Comparison of ENCODE assay signal across 1 cellular context in the genomic region with DNA sequence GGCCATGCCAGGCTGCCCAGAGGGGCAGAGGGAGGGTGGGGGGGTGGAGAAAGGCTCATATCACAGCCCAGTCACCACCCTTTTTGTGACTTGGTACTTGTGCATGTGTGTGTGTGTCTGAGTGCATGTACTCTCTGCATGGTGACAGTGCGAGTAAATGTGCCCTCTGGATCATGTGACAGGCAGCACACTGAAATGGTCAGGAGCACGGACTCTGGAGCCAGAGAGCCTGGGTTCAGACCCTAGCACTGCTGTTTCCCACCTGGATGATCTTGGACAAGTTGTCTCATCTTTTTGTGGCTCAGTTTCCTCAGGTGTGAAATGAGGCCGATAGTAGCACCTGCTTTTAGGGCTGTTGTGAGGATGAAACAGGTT.
TF ChIP-seq lines count a peak whose summit lies in the region.

No MANE protein-coding gene starts in this region.

TF ChIP-seq in IMR-90, 13 proteins besides CTCF, POLR2A, EP300 and RAD21:
- TF ChIP-seq FOS (IDR thresholded peaks at IDR 0.05; ENCODE audit: low read depth, low read length), result no peak
- TF ChIP-seq, protein P1, sequence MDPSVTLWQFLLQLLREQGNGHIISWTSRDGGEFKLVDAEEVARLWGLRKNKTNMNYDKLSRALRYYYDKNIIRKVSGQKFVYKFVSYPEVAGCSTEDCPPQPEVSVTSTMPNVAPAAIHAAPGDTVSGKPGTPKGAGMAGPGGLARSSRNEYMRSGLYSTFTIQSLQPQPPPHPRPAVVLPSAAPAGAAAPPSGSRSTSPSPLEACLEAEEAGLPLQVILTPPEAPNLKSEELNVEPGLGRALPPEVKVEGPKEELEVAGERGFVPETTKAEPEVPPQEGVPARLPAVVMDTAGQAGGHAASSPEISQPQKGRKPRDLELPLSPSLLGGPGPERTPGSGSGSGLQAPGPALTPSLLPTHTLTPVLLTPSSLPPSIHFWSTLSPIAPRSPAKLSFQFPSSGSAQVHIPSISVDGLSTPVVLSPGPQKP (IDR thresholded peaks at IDR 0.05; ENCODE audit: borderline replicate concordance, low read depth, low read length), result no peak
- TF ChIP-seq, protein P2, sequence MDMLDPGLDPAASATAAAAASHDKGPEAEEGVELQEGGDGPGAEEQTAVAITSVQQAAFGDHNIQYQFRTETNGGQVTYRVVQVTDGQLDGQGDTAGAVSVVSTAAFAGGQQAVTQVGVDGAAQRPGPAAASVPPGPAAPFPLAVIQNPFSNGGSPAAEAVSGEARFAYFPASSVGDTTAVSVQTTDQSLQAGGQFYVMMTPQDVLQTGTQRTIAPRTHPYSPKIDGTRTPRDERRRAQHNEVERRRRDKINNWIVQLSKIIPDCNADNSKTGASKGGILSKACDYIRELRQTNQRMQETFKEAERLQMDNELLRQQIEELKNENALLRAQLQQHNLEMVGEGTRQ (IDR thresholded peaks at IDR 0.05; ENCODE audit: low read depth, low read length), result no peak; the same call in 1 of the 2 replicates
- no peak for TF ChIP-seq CHD1 (IDR thresholded peaks at IDR 0.05; ENCODE audit: low read depth, low read length)
- TF ChIP-seq SMC3 (IDR thresholded peaks at IDR 0.05; ENCODE audit: low read depth, low read length), result no peak
- no peak for TF ChIP-seq RFX5 (IDR thresholded peaks at IDR 0.05; ENCODE audit: low read depth, low read length)
- no peak for TF ChIP-seq MAFK (IDR thresholded peaks at IDR 0.05; ENCODE audit: low read depth, low read length)
- no peak for TF ChIP-seq NFE2L2 (IDR thresholded peaks at IDR 0.05; ENCODE audit: low read depth, low read length)
- TF ChIP-seq MAZ (IDR thresholded peaks at IDR 0.05; ENCODE audit: borderline replicate concordance, low read depth, low read length), result no peak
- no peak for TF ChIP-seq MXI1 (IDR thresholded peaks at IDR 0.05; ENCODE audit: borderline replicate concordance, low read depth, low read length)
- no peak for TF ChIP-seq RCOR1 (IDR thresholded peaks at IDR 0.05; ENCODE audit: insufficient replicate concordance, low read length)
- no peak for TF ChIP-seq CEBPB (IDR thresholded peaks at IDR 0.05; ENCODE audit: low read depth, low read length)
- no peak for TF ChIP-seq BHLHE40 (IDR thresholded peaks at IDR 0.05; ENCODE audit: low read depth, low read length)
